In the genomic region with DNA sequence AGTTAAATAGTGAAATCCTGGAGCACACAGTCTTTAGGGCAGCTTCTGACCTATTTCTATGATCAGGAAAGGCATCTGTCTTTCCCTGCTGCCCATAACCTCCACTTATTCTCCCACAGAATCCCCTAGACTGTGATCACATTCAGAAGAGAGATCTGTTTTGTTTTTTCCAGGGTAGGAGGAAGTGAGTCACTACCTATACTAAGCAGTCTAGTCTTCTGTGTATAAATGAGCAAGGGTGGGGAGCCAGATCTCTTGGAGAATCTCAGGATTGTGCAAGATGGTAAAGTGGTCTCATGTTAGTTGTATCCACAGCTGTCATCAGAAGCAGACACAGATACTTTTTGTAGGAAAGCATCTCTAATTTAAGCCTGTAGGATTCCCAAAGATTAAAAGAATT, we compare ENCODE assay signal across 10 cellular contexts. TPM values are rescaled to one million over a fixed set of nuclear protein-coding genes. Genes with fewer than 3 reads are reported as not detected.
DNase-seq lines count a peak whose midpoint lies in the region; ATAC-seq and TF ChIP-seq lines count a peak whose summit lies in the region.
"Had no signal": no experiment of that assay in that cellular context is flagged by ENCODE, and none has a peak within 500 bp of the region (broad histone marks: within the 10 kb centered on the region; RNA-seq: fewer than 3 reads in every experiment).

No MANE protein-coding gene starts in this region.

- TF ChIP-seq CTCF in epithelial cell of proximal tubule (conservative IDR thresholded peaks at IDR 0.05; ENCODE audit: low read depth, low read length), result no peak

- H3K4me3 Mint-ChIP-seq in activated CD4-positive, alpha-beta T cell treated with anti-CD3 and anti-CD28 coated beads, Interleukin-2, amount 10 ng/mL, durations not matched to agents 7 days and 5 days, result no peak overlapping the region
- H3K4me3 Mint-ChIP-seq: B cell had no signal

- no peaks in the 10 kb centered on the region for H3K27me3 ChIP-seq in skeletal muscle tissue (ENCODE audit: control insufficient read depth in 3 of 3, insufficient read depth in 3 of 3, low read length in 3 of 3)

- peak overlapping the region; percentile 25 for H3K27ac Mint-ChIP-seq in activated CD4-positive, alpha-beta T cell treated with anti-CD3 and anti-CD28 coated beads, Interleukin-2, amount 10 ng/mL, durations not matched to agents 7 days and 5 days
- H3K27ac Mint-ChIP-seq: B cell had no signal

- peak overlapping the region; percentile 54 for H3K27ac ChIP-seq in skeletal muscle tissue (ENCODE audit: low read depth, low read length)

- H3K4me1 ChIP-seq in skeletal muscle tissue (ENCODE audit: control insufficient read depth in 3 of 3, insufficient read depth in 3 of 3, low read length in 3 of 3), result peaks cover 0 to 4% (median 3%) of the 10 kb centered on the region in 3 donors

- CTCF ChIA-PET in activated CD4-positive, alpha-beta T cell treated with anti-CD3 and anti-CD28 coated beads, Interleukin-2, amount 10 ng/mL, durations not matched to agents 7 days and 5 days (lab: Charles Lee), result interaction anchor here (0.6 to 0.7 kb wide), 2 partner anchors 148 to 867 kb away, joined by 3 read pairs; no protein-coding TSS in a partner anchor

- no peak for DNase-seq in activated CD4-positive, alpha-beta T cell treated with anti-CD3 and anti-CD28 coated beads, Interleukin-2, amount 10 ng/mL, durations not matched to agents 7 days and 5 days
- no peak for DNase-seq in activated CD4-positive, alpha-beta T cell treated with anti-CD3 and anti-CD28 coated beads for 48 hours
- DNase-seq in SIG-M5 treated with dmso at 0.1 percent for 504 hours (lab: John Stamatoyannopoulos, UW; ENCODE audit: unreplicated experiment) (peak; percentile 78), epithelial cell of proximal tubule (ENCODE audit: low read depth) (peak; percentile 68), NCI-H146 (lab: John Stamatoyannopoulos, UW) (no peak), retina (no peak)
- DNase-seq: NCI-H82 had no signal

- H3K4me1 Mint-ChIP-seq in activated CD4-positive, alpha-beta T cell treated with anti-CD3 and anti-CD28 coated beads, Interleukin-2, amount 10 ng/mL, durations not matched to agents 7 days and 5 days, result peaks cover 14% of the 10 kb centered on the region
- H3K4me1 Mint-ChIP-seq: B cell had no signal

- no peaks in the 10 kb centered on the region for H3K9me3 Mint-ChIP-seq in activated CD4-positive, alpha-beta T cell treated with anti-CD3 and anti-CD28 coated beads, Interleukin-2, amount 10 ng/mL, durations not matched to agents 7 days and 5 days

- H3K36me3 ChIP-seq in skeletal muscle tissue (ENCODE audit: control insufficient read depth in 3 of 3, insufficient read depth in 3 of 3, low read length in 3 of 3), result peaks cover 0 to 4% (median 2%) of the 10 kb centered on the region in 3 donors

- H3K9me3 ChIP-seq in skeletal muscle tissue (ENCODE audit: control insufficient read depth in 3 of 3, low read length in 3 of 3), result no peaks in the 10 kb centered on the region

- no peak overlapping the region for H3K4me3 ChIP-seq in epithelial cell of proximal tubule (ENCODE audit: low read depth, low read length)
- H3K4me3 ChIP-seq in skeletal muscle tissue (ENCODE audit: low read length in 3 of 3), result no peak overlapping the region

- POLR2A ChIA-PET in activated CD4-positive, alpha-beta T cell treated with anti-CD3 and anti-CD28 coated beads, Interleukin-2, amount 10 ng/mL, durations not matched to agents 7 days and 5 days (lab: Charles Lee), result no interaction called here

- ATAC-seq in GM21360 (IDR thresholded peaks at IDR 0.05; ENCODE audit: unreplicated experiment), result no peak

- H3K36me3 Mint-ChIP-seq in activated CD4-positive, alpha-beta T cell treated with anti-CD3 and anti-CD28 coated beads, Interleukin-2, amount 10 ng/mL, durations not matched to agents 7 days and 5 days (ENCODE audit: low read depth), result peaks cover 36% of the 10 kb centered on the region

- H3K27me3 Mint-ChIP-seq in activated CD4-positive, alpha-beta T cell treated with anti-CD3 and anti-CD28 coated beads, Interleukin-2, amount 10 ng/mL, durations not matched to agents 7 days and 5 days, result no peaks in the 10 kb centered on the region
- H3K27me3 Mint-ChIP-seq: B cell had no signal

- no peak overlapping the region for H3K9ac ChIP-seq in skeletal muscle tissue (ENCODE audit: low read depth in 1 of 3, low read length in 3 of 3)

RNA-seq across cellular contexts. Expression of gene FBXO22, which starts 11.8 kb away (rescaled TPM):
- total RNA-seq in activated CD4-positive, alpha-beta T cell treated with anti-CD3 and anti-CD28 coated beads, Interleukin-2, amount 10 ng/mL, durations not matched to agents 7 days and 5 days, result 10 to 100 TPM; 33.2 to 33.7 TPM
- 38.7 and 42.5 TPM in 2 replicates for total RNA-seq in epithelial cell of proximal tubule
- 9.9 TPM for total RNA-seq in skeletal muscle tissue

RNA-seq across cellular contexts. Expression of gene UBE2Q2, which starts 48.6 kb away (rescaled TPM):
- total RNA-seq in activated CD4-positive, alpha-beta T cell treated with anti-CD3 and anti-CD28 coated beads, Interleukin-2, amount 10 ng/mL, durations not matched to agents 7 days and 5 days, result 10 to 100 TPM; 35.6 to 40.3 TPM
- total RNA-seq in epithelial cell of proximal tubule, result 30.7 and 40.9 TPM in 2 replicates
- 53.2 TPM for total RNA-seq in skeletal muscle tissue

Comparison
In these comparisons a context has a peak if more than half of its experiments do, and no peak if none do; other contexts are left out.
1. DNase-seq: peak in SIG-M5 treated with dmso at 0.1 percent for 504 hours (single experiment) and epithelial cell of proximal tubule (single experiment); none in activated CD4-positive, alpha-beta T cell treated with anti-CD3 and anti-CD28 coated beads, Interleukin-2, amount 10 ng/mL, durations not matched to agents 7 days and 5 days (single experiment), activated CD4-positive, alpha-beta T cell treated with anti-CD3 and anti-CD28 coated beads for 48 hours (single experiment), NCI-H146 (single experiment) and retina (single experiment).